In the genomic region with DNA sequence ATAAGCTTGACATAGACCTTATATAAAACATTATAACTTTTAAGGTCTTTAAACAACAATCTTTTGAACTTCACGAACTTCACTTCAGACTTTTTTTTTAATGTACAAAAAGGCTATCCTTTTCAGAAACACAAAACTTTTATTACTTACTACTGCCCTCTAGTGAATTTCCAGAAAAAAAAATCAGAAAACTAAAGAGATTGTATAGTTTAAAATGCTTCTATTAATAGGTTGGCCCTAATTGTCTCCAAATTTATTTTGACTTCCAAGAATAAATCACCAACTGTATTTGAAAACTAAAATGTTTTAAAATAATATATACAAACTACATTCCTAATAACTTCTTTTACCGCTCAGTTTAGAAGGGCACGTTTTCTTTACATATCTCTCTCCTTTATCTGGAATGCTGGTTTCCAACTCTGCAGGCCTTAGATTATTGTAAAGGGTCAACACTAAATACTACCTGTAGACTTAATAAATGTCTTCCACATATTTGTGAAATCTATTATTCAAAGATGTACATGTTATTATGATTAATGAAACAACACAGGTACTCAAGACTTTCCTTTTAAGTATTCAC, we compare ENCODE assay signal across 10 cellular contexts.
DNase-seq lines count a peak whose midpoint lies in the region; ATAC-seq and TF ChIP-seq lines count a peak whose summit lies in the region.
"Had no signal": no experiment of that assay in that cellular context is flagged by ENCODE, and none has a peak within 500 bp of the region (broad histone marks: within the 10 kb centered on the region; RNA-seq: fewer than 3 reads in every experiment).

No MANE protein-coding gene starts in this region.

- no peaks in the 10 kb centered on the region for H3K9me3 ChIP-seq in AG04450 (ENCODE audit: control insufficient read depth, insufficient read depth, low read length)
- no peaks in the 10 kb centered on the region for H3K9me3 ChIP-seq in PC-9 (ENCODE audit: insufficient read depth, low read depth)
- peaks cover 0 to 8% (median 0%) of the 10 kb centered on the region in 3 donors for H3K9me3 ChIP-seq in gastroesophageal sphincter

- peaks cover 10% of the 10 kb centered on the region for H3K9me3 Mint-ChIP-seq in stimulated activated memory B cell treated with anti-CD40 and anti-IgM and Interleukin-4, amounts not matched to agents 10 μg/mL and 1 μg/mL and 100 μg/mL, for 72 hours

- no peak overlapping the region for H3K4me2 ChIP-seq in PC-9

- H4K20me1 ChIP-seq in PC-9 (ENCODE audit: insufficient read depth): no peaks in the 10 kb centered on the region

- TF ChIP-seq POLR2A in gastroesophageal sphincter (IDR thresholded peaks at IDR 0.05): no peak

- H2AFZ ChIP-seq in PC-9: no peak overlapping the region

- POLR2A ChIA-PET in AG04450 (lab: Yijun Ruan, JAX) (no interaction called here), PC-9 (lab: Charles Lee; ENCODE audit: unreplicated experiment) (no interaction called here)

- H3K36me3 ChIP-seq in PC-9 (ENCODE audit: low read depth) (no peaks in the 10 kb centered on the region), gastroesophageal sphincter (peaks cover 0 to 11% of the 10 kb centered on the region in 2 donors)

- H3K27me3 ChIP-seq in AG04450 (ENCODE audit: control insufficient read depth, insufficient read depth, low read length) (no peaks in the 10 kb centered on the region), PC-9 (ENCODE audit: insufficient read depth, low read depth) (no peaks in the 10 kb centered on the region), gastroesophageal sphincter (no peaks in the 10 kb centered on the region)

- H3K4me1 Mint-ChIP-seq in stimulated activated memory B cell treated with anti-CD40 and anti-IgM and Interleukin-4, amounts not matched to agents 10 μg/mL and 1 μg/mL and 100 μg/mL, for 72 hours: peaks cover 33% of the 10 kb centered on the region

- CTCF ChIA-PET in AG04450 (lab: Charles Lee): interaction anchor here (0.6 to 7.5 kb wide), 14 partner anchors 9 to 851 kb away, joined by 3 to 49 read pairs (median 4); partner anchors contain the start of gene LMBRD1
- CTCF ChIA-PET in PC-9 (lab: Charles Lee): interaction anchor here (0.7 kb wide), 1 partner anchor 189 kb away, joined by 6 read pairs; no protein-coding TSS in a partner anchor

- H3K4me3 ChIP-seq in AG04450 (ENCODE audit: low read depth, low read length) (no peak overlapping the region), PC-9 (no peak overlapping the region), gastroesophageal sphincter (no peak overlapping the region)
- H3K4me3 ChIP-seq: skin epidermis had no signal

- H3K4me1 ChIP-seq in PC-9 (replicated peaks; ENCODE audit: insufficient read depth): no peaks in the 10 kb centered on the region
- peaks cover 0 to 18% (median 0%) of the 10 kb centered on the region in 3 donors for H3K4me1 ChIP-seq in gastroesophageal sphincter

- DNase-seq in AG04450 (ENCODE audit: low read depth, low spot score) (no peak), GM10266 (ENCODE audit: extremely low spot score) (no peak), PC-9 (no peak)
- no peak for DNase-seq in stimulated activated CD4-positive, alpha-beta T cell treated with anti-CD3 and anti-CD28 coated beads, Interleukin-2, amount 100 ng/mL, for 24 hours
- DNase-seq: activated CD4-positive, alpha-beta T cell treated with anti-CD3 and anti-CD28 coated beads, Interleukin-2, amount 50 U/mL, for 4 hours had no signal

- 40% methylated on average over 3 of the region's 3 CpGs for WGBS in gastroesophageal sphincter (ENCODE audit: low coverage in 1 of 2), 2 donors

- TF ChIP-seq CTCF in AG04450 (IDR thresholded peaks at IDR 0.05; ENCODE audit: low read depth, low read length) (peak; percentile 40), GM10266 (IDR thresholded peaks at IDR 0.05; ENCODE audit: control insufficient read depth, insufficient read depth, low read depth, missing control alignments) (peak; percentile 15), PC-9 (conservative IDR thresholded peaks at IDR 0.05) (peak; percentile 61), gastroesophageal sphincter (IDR thresholded peaks at IDR 0.05) (peak in 3 of 4 experiments; percentile 13 to 51 (median 16))

- no peaks in the 10 kb centered on the region for H3K79me2 ChIP-seq in PC-9 (ENCODE audit: low read depth)

- H3K4me3 Mint-ChIP-seq in stimulated activated memory B cell treated with anti-CD40 and anti-IgM and Interleukin-4, amounts not matched to agents 10 μg/mL and 1 μg/mL and 100 μg/mL, for 72 hours: no peak overlapping the region

- no TSS peak for BruUV-seq in PC-9 (replicated peaks; lab: Mats Ljungman, UMichigan)

- H3K27ac Mint-ChIP-seq in stimulated activated memory B cell treated with anti-CD40 and anti-IgM and Interleukin-4, amounts not matched to agents 10 μg/mL and 1 μg/mL and 100 μg/mL, for 72 hours: no peak overlapping the region

- H3K9me2 ChIP-seq in PC-9 (ENCODE audit: insufficient read depth): no peaks in the 10 kb centered on the region

- intact Hi-C loops in PC-9 (cut with micrococcal nuclease; ENCODE audit: unreplicated experiment): loop anchor here (5.0 kb wide), 1 partner anchor 853 kb away; no protein-coding TSS in a partner anchor

- no peaks in the 10 kb centered on the region for H3K27me3 Mint-ChIP-seq in stimulated activated memory B cell treated with anti-CD40 and anti-IgM and Interleukin-4, amounts not matched to agents 10 μg/mL and 1 μg/mL and 100 μg/mL, for 72 hours

- H3K27ac ChIP-seq in AG04450 (ENCODE audit: low read depth, low read length) (no peak overlapping the region), PC-9 (no peak overlapping the region), gastroesophageal sphincter (no peak overlapping the region)
- H3K27ac ChIP-seq: skin epidermis had no signal

- ATAC-seq in gastroesophageal sphincter: no peak
- no peak for ATAC-seq in GM18502 (IDR thresholded peaks at IDR 0.05; ENCODE audit: poor library complexity, unreplicated experiment)
- no peak for ATAC-seq in stimulated activated memory B cell treated with anti-CD40 and anti-IgM and Interleukin-4, amounts not matched to agents 10 μg/mL and 1 μg/mL and 100 μg/mL, for 72 hours
- ATAC-seq in HG02610 (IDR thresholded peaks at IDR 0.05; ENCODE audit: unreplicated experiment): no peak

- H3F3A ChIP-seq in PC-9 (ENCODE audit: insufficient read depth, low read depth): no peaks in the 10 kb centered on the region; the same call in 1 of the 2 replicates

- H3K36me3 Mint-ChIP-seq in stimulated activated memory B cell treated with anti-CD40 and anti-IgM and Interleukin-4, amounts not matched to agents 10 μg/mL and 1 μg/mL and 100 μg/mL, for 72 hours: peaks cover 29% of the 10 kb centered on the region

- TF ChIP-seq EP300 in gastroesophageal sphincter (IDR thresholded peaks at IDR 0.05): no peak
